In genomic region chr1:36223996-36224536, GRCh38 we compare ENCODE assay signal across 8 cellular contexts. TPM values are rescaled to one million over a fixed set of nuclear protein-coding genes. Genes with fewer than 3 reads are reported as not detected.
DNase-seq lines count a peak whose midpoint lies in the region; ATAC-seq and TF ChIP-seq lines count a peak whose summit lies in the region.

A gene with protein sequence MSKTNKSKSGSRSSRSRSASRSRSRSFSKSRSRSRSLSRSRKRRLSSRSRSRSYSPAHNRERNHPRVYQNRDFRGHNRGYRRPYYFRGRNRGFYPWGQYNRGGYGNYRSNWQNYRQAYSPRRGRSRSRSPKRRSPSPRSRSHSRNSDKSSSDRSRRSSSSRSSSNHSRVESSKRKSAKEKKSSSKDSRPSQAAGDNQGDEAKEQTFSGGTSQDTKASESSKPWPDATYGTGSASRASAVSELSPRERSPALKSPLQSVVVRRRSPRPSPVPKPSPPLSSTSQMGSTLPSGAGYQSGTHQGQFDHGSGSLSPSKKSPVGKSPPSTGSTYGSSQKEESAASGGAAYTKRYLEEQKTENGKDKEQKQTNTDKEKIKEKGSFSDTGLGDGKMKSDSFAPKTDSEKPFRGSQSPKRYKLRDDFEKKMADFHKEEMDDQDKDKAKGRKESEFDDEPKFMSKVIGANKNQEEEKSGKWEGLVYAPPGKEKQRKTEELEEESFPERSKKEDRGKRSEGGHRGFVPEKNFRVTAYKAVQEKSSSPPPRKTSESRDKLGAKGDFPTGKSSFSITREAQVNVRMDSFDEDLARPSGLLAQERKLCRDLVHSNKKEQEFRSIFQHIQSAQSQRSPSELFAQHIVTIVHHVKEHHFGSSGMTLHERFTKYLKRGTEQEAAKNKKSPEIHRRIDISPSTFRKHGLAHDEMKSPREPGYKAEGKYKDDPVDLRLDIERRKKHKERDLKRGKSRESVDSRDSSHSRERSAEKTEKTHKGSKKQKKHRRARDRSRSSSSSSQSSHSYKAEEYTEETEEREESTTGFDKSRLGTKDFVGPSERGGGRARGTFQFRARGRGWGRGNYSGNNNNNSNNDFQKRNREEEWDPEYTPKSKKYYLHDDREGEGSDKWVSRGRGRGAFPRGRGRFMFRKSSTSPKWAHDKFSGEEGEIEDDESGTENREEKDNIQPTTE (plus strand): TSS chr1:36224443. CDS start chr1:36282564, 58,121 bp downstream.

- DNase-seq in GM12864 (ENCODE audit: low read depth) (peak; percentile 98), NCI-H1417 (lab: John Stamatoyannopoulos, UW) (peak; percentile 99), SW 1271 (lab: John Stamatoyannopoulos, UW) (peak; percentile 93 to 97), head of caudate nucleus (peak; percentile 99 to 100 (median 100)), ovary (peak; percentile 99 to 100 (median 100)), thyroid gland (peak; percentile 100)
- peak; percentile 99 for DNase-seq in activated naive CD8-positive, alpha-beta T cell treated with anti-CD3 and anti-CD28 coated beads, Interleukin-2, amount 50 U/mL, for 16 hours (ENCODE audit: low read depth, low spot score)

- peak within 1 kb of the TSS; percentile 78 to 93 for H3K27ac ChIP-seq in ovary
- peak within 1 kb of the TSS; percentile 95 to 96 (median 96) for H3K27ac ChIP-seq in thyroid gland

- no peaks in the 10 kb centered on the region for H3K27me3 ChIP-seq in ovary
- no peaks in the 10 kb centered on the region for H3K27me3 ChIP-seq in thyroid gland

- intact Hi-C loops in head of caudate nucleus (cut with DNase I) (loop anchor here (2.0 kb wide), 1 partner anchor 75 kb away; the partner anchor contains the start of gene TRAPPC3), ovary (cut with DNase I) (loop anchor here in 3 of 4 donors (2.0 to 10.0 kb wide), 3 partner anchors 61 to 75 kb away; partner anchors contain the start of genes MAP7D1 (in 1 of the 3) and TRAPPC3 (in 1 of the 3)), thyroid gland (cut with DNase I) (loop anchor here (10.0 kb wide), 1 partner anchor 51 kb away; no protein-coding TSS in a partner anchor)

- TF ChIP-seq EP300 in ovary (IDR thresholded peaks at IDR 0.05) = peak; percentile 94

- no peak for TF ChIP-seq CTCF in GM12864 (IDR thresholded peaks at IDR 0.05; ENCODE audit: low read depth, low read length, missing control alignments)
- TF ChIP-seq CTCF in ovary (IDR thresholded peaks at IDR 0.05) = no peak
- TF ChIP-seq CTCF in thyroid gland (IDR thresholded peaks at IDR 0.05) = peak in 1 of 6 experiments; percentile 10

- peak; percentile 99 for TF ChIP-seq POLR2A in ovary (IDR thresholded peaks at IDR 0.05)
- TF ChIP-seq POLR2A in thyroid gland (IDR thresholded peaks at IDR 0.05) = peak; percentile 92 to 98

- peaks cover 5% of the 10 kb centered on the region for H3K4me1 ChIP-seq in ovary (ENCODE audit: insufficient read depth)
- peaks cover 23 to 24% of the 10 kb centered on the region in 2 donors for H3K4me1 ChIP-seq in thyroid gland

- H3K9me3 ChIP-seq in ovary (no peaks in the 10 kb centered on the region), thyroid gland (no peaks in the 10 kb centered on the region)

- no peaks in the 10 kb centered on the region for H3K36me3 ChIP-seq in ovary
- H3K36me3 ChIP-seq in thyroid gland = peaks cover 0 to 7% of the 10 kb centered on the region in 2 donors

- peak; percentile 94 for ATAC-seq in HG02759 (IDR thresholded peaks at IDR 0.05; ENCODE audit: unreplicated experiment)

- 0% methylated on average over 26 to 45 of the region's 45 CpGs for WGBS in ovary, 3 donors
- 0 to 2% methylated on average over 11 to 15 of the region's 45 CpGs for WGBS in thyroid gland, 2 donors

- H3K4me3 ChIP-seq in GM12864 (ENCODE audit: low read depth, low read length) = peak within 1 kb of the TSS; percentile 97
- peak within 1 kb of the TSS; percentile 95 for H3K4me3 ChIP-seq in ovary
- peak within 1 kb of the TSS; percentile 64 to 88 (median 71) for H3K4me3 ChIP-seq in thyroid gland (replicated peaks in 1 of 3)

RNA-seq across cellular contexts. Expression of the gene that starts here (rescaled TPM):
- total RNA-seq in ovary = 100 to 1,000 TPM in 1 of 7 donors, 10 to 100 TPM in 6; 49.2 to 101 (median 92.6) TPM
- 100 to 1,000 TPM in 1 of 2 donors, 10 to 100 TPM in 1; 40.2 to 109 TPM for polyA plus RNA-seq in ovary
- total RNA-seq in thyroid gland = 100 to 1,000 TPM in 3 of 4 donors, 10 to 100 TPM in 1; 88.9 to 129 (median 115) TPM

Comparison
In these comparisons a context has a peak if more than half of its experiments do, and no peak if none do; other contexts are left out.
1. Peak in every context shown above with its lines: DNase-seq, ATAC-seq, H3K4me3 ChIP-seq and H3K27ac ChIP-seq.